Comparison of ENCODE assay signal across 21 cellular contexts in genomic region chr11:74030668-74031309, GRCh38. TPM values are rescaled to one million over a fixed set of nuclear protein-coding genes. Genes with fewer than 3 reads are reported as not detected.
DNase-seq lines count a peak whose midpoint lies in the region; ATAC-seq, FAIRE-seq and TF ChIP-seq lines count a peak whose summit lies in the region.
"Had no signal": no experiment of that assay in that cellular context is flagged by ENCODE, and none has a peak within 500 bp of the region (broad histone marks: within the 10 kb centered on the region; RNA-seq: fewer than 3 reads in every experiment).

No MANE protein-coding gene starts in this region.

- in situ Hi-C loops in HAP-1 (cut with MboI; ENCODE audit: low sequenced_read_pairs), result no loop called here

- POLR2A ChIA-PET in activated CD8-positive, alpha-beta T cell treated with anti-CD3 and anti-CD28 coated beads, Interleukin-2, amount 10 ng/mL, durations not matched to agents 7 days and 5 days (lab: Charles Lee), result interaction anchor here (0.6 to 1.0 kb wide), 2 partner anchors 19 to 66 kb away, joined by 3 read pairs; no protein-coding TSS in a partner anchor

- peak overlapping the region; percentile 71 for H3K27ac Mint-ChIP-seq in activated CD8-positive, alpha-beta T cell treated with anti-CD3 and anti-CD28 coated beads, Interleukin-2, amount 10 ng/mL, durations not matched to agents 7 days and 5 days
- peak overlapping the region; percentile 3 to 68 (median 22) for H3K27ac Mint-ChIP-seq in naive B cell
- H3K27ac Mint-ChIP-seq: HFFc6 had no signal

- H3K27me3 ChIP-seq in HAP-1 (ENCODE audit: low read depth), result no peaks in the 10 kb centered on the region
- no peaks in the 10 kb centered on the region for H3K27me3 ChIP-seq in esophagus squamous epithelium
- H3K27me3 ChIP-seq: ascending aorta, thyroid gland had no signal

- H3K9me3 ChIP-seq in HAP-1 (no peaks in the 10 kb centered on the region), esophagus squamous epithelium (no peaks in the 10 kb centered on the region)
- H3K9me3 ChIP-seq: ascending aorta, thyroid gland had no signal

- no peak overlapping the region for H3K27ac ChIP-seq in esophagus squamous epithelium
- H3K27ac ChIP-seq: 22Rv1, ascending aorta, KMS-11, thyroid gland had no signal

- H3K4me3 Mint-ChIP-seq in activated CD8-positive, alpha-beta T cell treated with anti-CD3 and anti-CD28 coated beads, Interleukin-2, amount 10 ng/mL, durations not matched to agents 7 days and 5 days, result peak overlapping the region; percentile 6
- no peak overlapping the region for H3K4me3 Mint-ChIP-seq in naive B cell
- H3K4me3 Mint-ChIP-seq: B cell, HFFc6 had no signal

- FAIRE-seq in GM12892 (lab: Jason Lieb, UNC), result peak; percentile 65
- FAIRE-seq: G401.6 had no signal

- H3K4me3 ChIP-seq in HAP-1 (no peak overlapping the region), esophagus squamous epithelium (no peak overlapping the region)
- H3K4me3 ChIP-seq: ascending aorta, skin epidermis, thyroid gland had no signal

- peak; percentile 64 for ATAC-seq in activated CD8-positive, alpha-beta T cell treated with anti-CD3 and anti-CD28 coated beads, Interleukin-2, amount 10 ng/mL, durations not matched to agents 7 days and 5 days
- ATAC-seq in naive B cell (ENCODE audit: low read depth in 2 of 2), result no peak

- H3K4me1 ChIP-seq in HAP-1 (no peaks in the 10 kb centered on the region), esophagus squamous epithelium (no peaks in the 10 kb centered on the region)
- H3K4me1 ChIP-seq: ascending aorta had no signal

- H3K27me3 Mint-ChIP-seq in activated CD8-positive, alpha-beta T cell treated with anti-CD3 and anti-CD28 coated beads, Interleukin-2, amount 10 ng/mL, durations not matched to agents 7 days and 5 days (ENCODE audit: low read depth), result no peaks in the 10 kb centered on the region
- no peaks in the 10 kb centered on the region for H3K27me3 Mint-ChIP-seq in naive B cell
- H3K27me3 Mint-ChIP-seq: B cell had no signal

- 76 to 81% methylated on average over 5 of the region's 5 CpGs for WGBS in esophagus squamous epithelium, 2 donors

- H3K4me1 Mint-ChIP-seq in activated CD8-positive, alpha-beta T cell treated with anti-CD3 and anti-CD28 coated beads, Interleukin-2, amount 10 ng/mL, durations not matched to agents 7 days and 5 days (ENCODE audit: low read depth), result peaks cover 26% of the 10 kb centered on the region
- peaks cover 10 to 12% (median 11%) of the 10 kb centered on the region in 3 donors for H3K4me1 Mint-ChIP-seq in naive B cell

- H3K36me3 ChIP-seq in HAP-1 (replicated peaks) (peaks cover 9% of the 10 kb centered on the region; the same call in 1 of the 2 replicates), esophagus squamous epithelium (peaks cover 0 to 70% (median 6%) of the 10 kb centered on the region in 3 donors)

- CTCF ChIA-PET in activated CD8-positive, alpha-beta T cell treated with anti-CD3 and anti-CD28 coated beads, Interleukin-2, amount 10 ng/mL, durations not matched to agents 7 days and 5 days (lab: Charles Lee), result interaction anchor here (1.0 kb wide), 1 partner anchor 10 kb away, joined by 5 read pairs; no protein-coding TSS in a partner anchor

- DNase-seq in NK-92 treated with Interleukin-12 subunit alpha and Interleukin-12 subunit beta, amount 100 ng/mL, for 24 hours (lab: John Stamatoyannopoulos, UW), result peak; percentile 9
- DNase-seq in NK-92 (lab: John Stamatoyannopoulos, UW; ENCODE audit: unreplicated experiment), result no peak
- no peak for DNase-seq in GM12892 (ENCODE audit: insufficient read length)
- DNase-seq in activated CD8-positive, alpha-beta T cell treated with anti-CD3 and anti-CD28 coated beads, Interleukin-2, amount 10 ng/mL, durations not matched to agents 7 days and 5 days, result no peak
- no peak for DNase-seq in naive B cell
- DNase-seq in stimulated activated naive CD4-positive, alpha-beta T cell treated with Interleukin-2 at 50 U/mL for 16 hours (lab: John Stamatoyannopoulos, UW), result no peak
- DNase-seq in HAP-1 (ENCODE audit: low spot score in 2 of 2), result no peak
- DNase-seq in esophagus squamous epithelium (lab: John Stamatoyannopoulos, UW), result no peak
- DNase-seq: effector CD8-positive, alpha-beta T cell; head of caudate nucleus; HFFc6; NCI-H1048; NCI-H526; stimulated activated CD8-positive, alpha-beta memory T cell treated with anti-CD3 and anti-CD28 coated beads, Interleukin-4, amount 100 ng/mL, for 48 hours; thyroid gland had no signal

- no peak for TF ChIP-seq CTCF in esophagus squamous epithelium (IDR thresholded peaks at IDR 0.05)

- no peak for TF ChIP-seq POLR2A in GM12892 (IDR thresholded peaks at IDR 0.05; ENCODE audit: low read depth, low read length)
- TF ChIP-seq POLR2A in esophagus squamous epithelium (IDR thresholded peaks at IDR 0.05), result no peak

- peaks cover 24% of the 10 kb centered on the region for H3K36me3 Mint-ChIP-seq in activated CD8-positive, alpha-beta T cell treated with anti-CD3 and anti-CD28 coated beads, Interleukin-2, amount 10 ng/mL, durations not matched to agents 7 days and 5 days (ENCODE audit: low read depth)
- H3K36me3 Mint-ChIP-seq in naive B cell, result peaks cover 29 to 34% of the 10 kb centered on the region in 2 donors

- intact Hi-C loops in esophagus squamous epithelium (cut with DNase I), result no loop called here

- no peaks in the 10 kb centered on the region for H3K9me3 Mint-ChIP-seq in activated CD8-positive, alpha-beta T cell treated with anti-CD3 and anti-CD28 coated beads, Interleukin-2, amount 10 ng/mL, durations not matched to agents 7 days and 5 days (ENCODE audit: insufficient read depth)
- H3K9me3 Mint-ChIP-seq in naive B cell, result no peaks in the 10 kb centered on the region
- H3K9me3 Mint-ChIP-seq: HFFc6 had no signal

RNA-seq across cellular contexts. Expression of gene UCP3, which starts 21.9 kb away (rescaled TPM):
- polyA plus RNA-seq in GM12892 (2012; ENCODE audit: missing spikeins), result 0.74 TPM
- total RNA-seq in activated CD8-positive, alpha-beta T cell treated with anti-CD3 and anti-CD28 coated beads, Interleukin-2, amount 10 ng/mL, durations not matched to agents 7 days and 5 days, result 1 to 10 TPM; 2.9 TPM
- polyA plus RNA-seq in naive B cell (ENCODE audit: low read depth in 6 of 6), result under 1 TPM in 3 of 6 donors, not detected in 3; 0.09 to 0.31 (median 0.11) TPM
- 1 to 10 TPM in 1 of 4 donors, under 1 TPM in 2, not detected in 1; 0.53 to 1.5 (median 0.92) TPM for total RNA-seq in esophagus squamous epithelium
- total RNA-seq: ascending aorta had no signal

RNA-seq across cellular contexts. Expression of gene UCP2, which starts 48.1 kb away (rescaled TPM):
- polyA plus RNA-seq in GM12892 (2012; ENCODE audit: missing spikeins), result 83.0 TPM
- 100 to 1,000 TPM; 205 to 218 TPM for total RNA-seq in activated CD8-positive, alpha-beta T cell treated with anti-CD3 and anti-CD28 coated beads, Interleukin-2, amount 10 ng/mL, durations not matched to agents 7 days and 5 days
- 1,000 to 10,000 TPM; 1,601 to 2,628 (median 2,020) TPM for polyA plus RNA-seq in naive B cell (ENCODE audit: low read depth in 6 of 6)
- total RNA-seq in esophagus squamous epithelium, result 10 to 100 TPM in 1 of 4 donors, 1 to 10 TPM in 3; 4.0 to 26.7 (median 7.1) TPM

Comparison
In these comparisons a context has a peak if more than half of its experiments do, and no peak if none do; other contexts are left out.
1. RNA of gene UCP2, which starts 48.1 kb away (total RNA-seq): 205 to 218 TPM in activated CD8-positive, alpha-beta T cell treated with anti-CD3 and anti-CD28 coated beads, Interleukin-2, amount 10 ng/mL, durations not matched to agents 7 days and 5 days; 4.0 to 26.7 TPM in esophagus squamous epithelium; every median in the first group is over 4 times any median in the second.